1 cellular context compared by ENCODE assay signal in genomic region chr15:75730376-75731247, GRCh38. TPM values are rescaled to one million over a fixed set of nuclear protein-coding genes. Genes with fewer than 3 reads are reported as not detected.
"Had no signal": no experiment of that assay in that cellular context is flagged by ENCODE, and none has a peak within 500 bp of the region (broad histone marks: within the 10 kb centered on the region; RNA-seq: fewer than 3 reads in every experiment).

No MANE protein-coding gene starts in this region.

RNA-seq across cellular contexts. Expression of gene CSPG4, which starts 18.0 kb away (rescaled TPM):
- total RNA-seq: endothelial cell of umbilical vein had no signal
